Comparison of ENCODE assay signal across 1 cellular context in the genomic region with DNA sequence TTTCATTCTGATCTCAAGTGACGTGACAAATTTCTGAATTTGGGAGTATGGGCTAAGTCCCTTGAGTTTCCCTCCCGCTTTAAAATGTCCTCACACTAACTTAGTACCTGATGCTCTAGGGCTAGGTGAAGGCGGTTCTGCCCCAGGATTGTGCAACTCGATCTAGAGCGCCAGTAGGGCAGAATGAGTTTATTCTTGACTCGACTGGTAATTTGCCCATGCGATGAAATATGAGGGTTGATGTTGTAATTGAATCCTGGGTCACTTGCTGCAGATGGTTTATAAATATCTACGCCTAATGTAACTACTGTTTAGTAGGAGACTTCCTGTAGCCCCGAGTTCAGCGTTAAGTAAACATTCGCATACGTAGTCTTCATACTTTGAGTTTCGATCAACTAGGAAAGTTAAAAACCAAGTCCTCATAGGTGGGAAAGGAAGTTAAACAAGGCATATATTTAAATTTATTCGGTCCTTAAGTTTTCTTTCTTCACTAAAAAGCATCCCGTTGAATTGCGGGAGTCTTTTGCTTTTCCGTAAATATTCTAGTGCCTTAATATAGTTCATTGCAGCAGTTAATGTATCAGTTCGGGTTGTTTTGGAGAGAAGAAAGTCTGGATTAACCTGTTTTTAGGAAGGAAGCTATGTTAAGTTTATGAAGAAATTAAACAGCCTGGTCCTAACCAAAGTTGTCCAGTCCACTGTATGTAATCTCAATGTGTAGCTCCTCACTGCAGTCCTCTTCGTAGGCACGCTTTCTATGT.
TF ChIP-seq lines count a peak whose summit lies in the region.

No MANE protein-coding gene starts in this region.

TF ChIP-seq in HepG2, 621 proteins besides CTCF, POLR2A, EP300 and RAD21 (continued from another document):
- TF ChIP-seq, protein P1, sequence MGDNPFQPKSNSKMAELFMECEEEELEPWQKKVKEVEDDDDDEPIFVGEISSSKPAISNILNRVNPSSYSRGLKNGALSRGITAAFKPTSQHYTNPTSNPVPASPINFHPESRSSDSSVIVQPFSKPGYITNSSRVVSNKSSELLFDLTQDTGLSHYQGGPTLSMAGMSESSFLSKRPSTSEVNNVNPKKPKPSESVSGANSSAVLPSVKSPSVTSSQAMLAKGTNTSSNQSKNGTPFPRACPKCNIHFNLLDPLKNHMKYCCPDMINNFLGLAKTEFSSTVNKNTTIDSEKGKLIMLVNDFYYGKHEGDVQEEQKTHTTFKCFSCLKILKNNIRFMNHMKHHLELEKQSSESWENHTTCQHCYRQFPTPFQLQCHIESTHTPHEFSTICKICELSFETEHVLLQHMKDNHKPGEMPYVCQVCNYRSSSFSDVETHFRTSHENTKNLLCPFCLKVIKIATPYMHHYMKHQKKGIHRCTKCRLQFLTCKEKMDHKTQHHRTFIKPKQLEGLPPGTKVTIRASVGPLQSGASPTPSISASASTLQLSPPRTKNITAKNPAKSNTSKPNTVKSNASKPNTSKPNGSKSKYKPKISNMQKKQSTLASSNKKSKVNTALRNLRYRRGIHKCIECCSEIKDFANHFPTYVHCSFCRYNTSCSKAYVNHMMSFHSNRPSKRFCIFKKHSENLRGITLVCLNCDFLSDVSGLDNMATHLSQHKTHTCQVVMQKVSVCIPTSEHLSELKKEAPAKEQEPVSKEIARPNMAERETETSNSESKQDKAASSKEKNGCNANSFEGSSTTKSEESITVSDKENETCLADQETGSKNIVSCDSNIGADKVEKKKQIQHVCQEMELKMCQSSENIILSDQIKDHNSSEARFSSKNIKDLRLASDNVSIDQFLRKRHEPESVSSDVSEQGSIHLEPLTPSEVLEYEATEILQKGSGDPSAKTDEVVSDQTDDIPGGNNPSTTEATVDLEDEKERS (CRISPR knock-in tag; IDR thresholded peaks at IDR 0.05) = peak; percentile 19; the same call in 1 of the 2 replicates
- peak; percentile 12; the same call in 1 of the 2 replicates for TF ChIP-seq MIXL1 (CRISPR knock-in tag; IDR thresholded peaks at IDR 0.05)
- TF ChIP-seq ZNF138 (CRISPR knock-in tag; IDR thresholded peaks at IDR 0.05; ENCODE audit: low read depth) = 0 out of 2 replicates have a peak, but pooled peaks have one; percentile 16
- peak; percentile 55; the same call in 1 of the 2 replicates for TF ChIP-seq ZBTB21 (CRISPR knock-in tag; IDR thresholded peaks at IDR 0.05)
- TF ChIP-seq, protein P2, sequence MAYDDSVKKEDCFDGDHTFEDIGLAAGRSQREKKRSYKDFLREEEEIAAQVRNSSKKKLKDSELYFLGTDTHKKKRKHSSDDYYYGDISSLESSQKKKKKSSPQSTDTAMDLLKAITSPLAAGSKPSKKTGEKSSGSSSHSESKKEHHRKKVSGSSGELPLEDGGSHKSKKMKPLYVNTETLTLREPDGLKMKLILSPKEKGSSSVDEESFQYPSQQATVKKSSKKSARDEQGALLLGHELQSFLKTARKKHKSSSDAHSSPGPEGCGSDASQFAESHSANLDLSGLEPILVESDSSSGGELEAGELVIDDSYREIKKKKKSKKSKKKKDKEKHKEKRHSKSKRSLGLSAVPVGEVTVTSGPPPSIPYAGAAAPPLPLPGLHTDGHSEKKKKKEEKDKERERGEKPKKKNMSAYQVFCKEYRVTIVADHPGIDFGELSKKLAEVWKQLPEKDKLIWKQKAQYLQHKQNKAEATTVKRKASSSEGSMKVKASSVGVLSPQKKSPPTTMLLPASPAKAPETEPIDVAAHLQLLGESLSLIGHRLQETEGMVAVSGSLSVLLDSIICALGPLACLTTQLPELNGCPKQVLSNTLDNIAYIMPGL (CRISPR knock-in tag; IDR thresholded peaks at IDR 0.05; ENCODE audit: borderline replicate concordance in 1 of 2, low read depth in 1 of 2) = peak in 1 of 2 experiments; percentile 14; a peak in 1 of 4 replicates
- TF ChIP-seq, protein P3, sequence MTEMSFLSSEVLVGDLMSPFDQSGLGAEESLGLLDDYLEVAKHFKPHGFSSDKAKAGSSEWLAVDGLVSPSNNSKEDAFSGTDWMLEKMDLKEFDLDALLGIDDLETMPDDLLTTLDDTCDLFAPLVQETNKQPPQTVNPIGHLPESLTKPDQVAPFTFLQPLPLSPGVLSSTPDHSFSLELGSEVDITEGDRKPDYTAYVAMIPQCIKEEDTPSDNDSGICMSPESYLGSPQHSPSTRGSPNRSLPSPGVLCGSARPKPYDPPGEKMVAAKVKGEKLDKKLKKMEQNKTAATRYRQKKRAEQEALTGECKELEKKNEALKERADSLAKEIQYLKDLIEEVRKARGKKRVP (CRISPR knock-in tag; IDR thresholded peaks at IDR 0.05) = 0 out of 4 replicates have a peak, but pooled peaks of 1 of the 2 experiments have one; percentile 24
- TF ChIP-seq ZFP82 (CRISPR knock-in tag; IDR thresholded peaks at IDR 0.05; ENCODE audit: borderline replicate concordance) = 0 out of 2 replicates have a peak, but pooled peaks have one; percentile 18
- TF ChIP-seq HOXA5 (CRISPR knock-in tag; IDR thresholded peaks at IDR 0.05) = peak; percentile 21; the same call in 1 of the 2 replicates
- TF ChIP-seq HMG20B (CRISPR knock-in tag; conservative IDR thresholded peaks at IDR 0.05) = 0 out of 2 replicates have a peak, but pooled peaks have one; percentile 52
- no peak for TF ChIP-seq ZSCAN20 (CRISPR knock-in tag; IDR thresholded peaks at IDR 0.05; ENCODE audit: borderline replicate concordance)
- peak; percentile 62; the same call in 1 of the 2 replicates for TF ChIP-seq SAP130 (CRISPR knock-in tag; IDR thresholded peaks at IDR 0.05; ENCODE audit: low read depth)
- no peak for TF ChIP-seq SAFB2 (CRISPR knock-in tag; IDR thresholded peaks at IDR 0.05; ENCODE audit: borderline replicate concordance, low read depth)
- 0 out of 2 replicates have a peak, but pooled peaks have one; percentile 60 for TF ChIP-seq MZF1 (CRISPR knock-in tag; IDR thresholded peaks at IDR 0.05; ENCODE audit: borderline replicate concordance)
- peak; percentile 37; the same call in 1 of the 2 replicates for TF ChIP-seq GATAD2A (CRISPR knock-in tag; IDR thresholded peaks at IDR 0.05)
- TF ChIP-seq ZNF335 (CRISPR knock-in tag; IDR thresholded peaks at IDR 0.05) = no peak
- 0 out of 2 replicates have a peak, but pooled peaks have one; percentile 9 for TF ChIP-seq RFX3 (CRISPR knock-in tag; IDR thresholded peaks at IDR 0.05)
- no peak for TF ChIP-seq TCF12 (IDR thresholded peaks at IDR 0.05)
- 0 out of 2 replicates have a peak, but pooled peaks have one; percentile 45 for TF ChIP-seq TCF12 (CRISPR knock-in tag; IDR thresholded peaks at IDR 0.05)
- TF ChIP-seq, protein P4, sequence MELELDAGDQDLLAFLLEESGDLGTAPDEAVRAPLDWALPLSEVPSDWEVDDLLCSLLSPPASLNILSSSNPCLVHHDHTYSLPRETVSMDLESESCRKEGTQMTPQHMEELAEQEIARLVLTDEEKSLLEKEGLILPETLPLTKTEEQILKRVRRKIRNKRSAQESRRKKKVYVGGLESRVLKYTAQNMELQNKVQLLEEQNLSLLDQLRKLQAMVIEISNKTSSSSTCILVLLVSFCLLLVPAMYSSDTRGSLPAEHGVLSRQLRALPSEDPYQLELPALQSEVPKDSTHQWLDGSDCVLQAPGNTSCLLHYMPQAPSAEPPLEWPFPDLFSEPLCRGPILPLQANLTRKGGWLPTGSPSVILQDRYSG (CRISPR knock-in tag; IDR thresholded peaks at IDR 0.05) = 0 out of 2 replicates have a peak, but pooled peaks have one; percentile 27
- TF ChIP-seq SMARCE1 (IDR thresholded peaks at IDR 0.05; ENCODE audit: borderline replicate concordance) = no peak
- no peak for TF ChIP-seq AGO1 (IDR thresholded peaks at IDR 0.05; ENCODE audit: low read depth, low read length, poor library complexity, severe bottlenecking)
- no peak; the same call in 1 of the 2 replicates for TF ChIP-seq SMYD3 (CRISPR knock-in tag; IDR thresholded peaks at IDR 0.05)
- no peak for TF ChIP-seq BHLHE40 (IDR thresholded peaks at IDR 0.05; ENCODE audit: low read length)
- no peak for TF ChIP-seq ZNF451 (CRISPR knock-in tag; IDR thresholded peaks at IDR 0.05)
- TF ChIP-seq LCORL (IDR thresholded peaks at IDR 0.05) = no peak
- no peak for TF ChIP-seq LCORL (CRISPR knock-in tag; IDR thresholded peaks at IDR 0.05)
- 0 out of 2 replicates have a peak, but pooled peaks have one; percentile 28 for TF ChIP-seq ZNF317 (CRISPR knock-in tag; IDR thresholded peaks at IDR 0.05)
- TF ChIP-seq ARNTL (CRISPR knock-in tag; IDR thresholded peaks at IDR 0.05) = no peak
- no peak for TF ChIP-seq PHB2 (IDR thresholded peaks at IDR 0.05; ENCODE audit: partially characterized antibody)
- TF ChIP-seq CEBPG (CRISPR knock-in tag; IDR thresholded peaks at IDR 0.05) = peak; percentile 95
- TF ChIP-seq NAIF1 (CRISPR knock-in tag; IDR thresholded peaks at IDR 0.05; ENCODE audit: borderline replicate concordance) = 0 out of 2 replicates have a peak, but pooled peaks have one; percentile 58
- no peak for TF ChIP-seq ZNF766 (CRISPR knock-in tag; IDR thresholded peaks at IDR 0.05; ENCODE audit: borderline replicate concordance)
- 0 out of 2 replicates have a peak, but pooled peaks have one; percentile 16 for TF ChIP-seq GATAD1 (CRISPR knock-in tag; IDR thresholded peaks at IDR 0.05)
- no peak for TF ChIP-seq SIN3A (IDR thresholded peaks at IDR 0.05; ENCODE audit: borderline replicate concordance, low read depth, low read length)
- 0 out of 2 replicates have a peak, but pooled peaks have one; percentile 4 for TF ChIP-seq GFI1 (CRISPR knock-in tag; IDR thresholded peaks at IDR 0.05; ENCODE audit: borderline replicate concordance)
- no peak for TF ChIP-seq NR2F6 (IDR thresholded peaks at IDR 0.05)
- 0 out of 2 replicates have a peak, but pooled peaks have one; percentile 9 for TF ChIP-seq NR2F6 (CRISPR knock-in tag; IDR thresholded peaks at IDR 0.05)
- no peak for TF ChIP-seq SP5 (CRISPR knock-in tag; IDR thresholded peaks at IDR 0.05; ENCODE audit: borderline replicate concordance, low read depth)
- 0 out of 2 replicates have a peak, but pooled peaks have one; percentile 37 for TF ChIP-seq ZNF292 (CRISPR knock-in tag; IDR thresholded peaks at IDR 0.05; ENCODE audit: borderline replicate concordance, low read depth)
- peak; percentile 56 for TF ChIP-seq CREM (IDR thresholded peaks at IDR 0.05)
- no peak for TF ChIP-seq CREM (CRISPR knock-in tag; IDR thresholded peaks at IDR 0.05)
- peak; percentile 65 for TF ChIP-seq ASH2L (IDR thresholded peaks at IDR 0.05; ENCODE audit: insufficient read length, low read depth, low read length)
- TF ChIP-seq PHF21A (CRISPR knock-in tag; IDR thresholded peaks at IDR 0.05) = peak; percentile 44
- TF ChIP-seq ZNF205 (CRISPR knock-in tag; IDR thresholded peaks at IDR 0.05) = no peak
- TF ChIP-seq THAP11 (CRISPR knock-in tag; IDR thresholded peaks at IDR 0.05) = 0 out of 2 replicates have a peak, but pooled peaks have one; percentile 17
- no peak for TF ChIP-seq YY1 (IDR thresholded peaks at IDR 0.05; ENCODE audit: insufficient read depth, insufficient replicate concordance, low read depth, low read length)
- TF ChIP-seq, protein P5, sequence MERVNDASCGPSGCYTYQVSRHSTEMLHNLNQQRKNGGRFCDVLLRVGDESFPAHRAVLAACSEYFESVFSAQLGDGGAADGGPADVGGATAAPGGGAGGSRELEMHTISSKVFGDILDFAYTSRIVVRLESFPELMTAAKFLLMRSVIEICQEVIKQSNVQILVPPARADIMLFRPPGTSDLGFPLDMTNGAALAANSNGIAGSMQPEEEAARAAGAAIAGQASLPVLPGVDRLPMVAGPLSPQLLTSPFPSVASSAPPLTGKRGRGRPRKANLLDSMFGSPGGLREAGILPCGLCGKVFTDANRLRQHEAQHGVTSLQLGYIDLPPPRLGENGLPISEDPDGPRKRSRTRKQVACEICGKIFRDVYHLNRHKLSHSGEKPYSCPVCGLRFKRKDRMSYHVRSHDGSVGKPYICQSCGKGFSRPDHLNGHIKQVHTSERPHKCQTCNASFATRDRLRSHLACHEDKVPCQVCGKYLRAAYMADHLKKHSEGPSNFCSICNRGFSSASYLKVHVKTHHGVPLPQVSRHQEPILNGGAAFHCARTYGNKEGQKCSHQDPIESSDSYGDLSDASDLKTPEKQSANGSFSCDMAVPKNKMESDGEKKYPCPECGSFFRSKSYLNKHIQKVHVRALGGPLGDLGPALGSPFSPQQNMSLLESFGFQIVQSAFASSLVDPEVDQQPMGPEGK (CRISPR knock-in tag; IDR thresholded peaks at IDR 0.05) = 0 out of 2 replicates have a peak, but pooled peaks have one; percentile 5
- no peak for TF ChIP-seq HHEX (CRISPR knock-in tag; IDR thresholded peaks at IDR 0.05)
- TF ChIP-seq, protein P6, sequence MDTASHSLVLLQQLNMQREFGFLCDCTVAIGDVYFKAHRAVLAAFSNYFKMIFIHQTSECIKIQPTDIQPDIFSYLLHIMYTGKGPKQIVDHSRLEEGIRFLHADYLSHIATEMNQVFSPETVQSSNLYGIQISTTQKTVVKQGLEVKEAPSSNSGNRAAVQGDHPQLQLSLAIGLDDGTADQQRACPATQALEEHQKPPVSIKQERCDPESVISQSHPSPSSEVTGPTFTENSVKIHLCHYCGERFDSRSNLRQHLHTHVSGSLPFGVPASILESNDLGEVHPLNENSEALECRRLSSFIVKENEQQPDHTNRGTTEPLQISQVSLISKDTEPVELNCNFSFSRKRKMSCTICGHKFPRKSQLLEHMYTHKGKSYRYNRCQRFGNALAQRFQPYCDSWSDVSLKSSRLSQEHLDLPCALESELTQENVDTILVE (CRISPR knock-in tag; IDR thresholded peaks at IDR 0.05) = no peak
- 0 out of 2 replicates have a peak, but pooled peaks have one; percentile 36 for TF ChIP-seq RBAK (CRISPR knock-in tag; IDR thresholded peaks at IDR 0.05)
- TF ChIP-seq MAZ (IDR thresholded peaks at IDR 0.05; ENCODE audit: borderline replicate concordance, low read depth, low read length) = no peak
- peak; percentile 57 for TF ChIP-seq MAZ (CRISPR knock-in tag; IDR thresholded peaks at IDR 0.05; ENCODE audit: low read depth)
- TF ChIP-seq ATF7 (IDR thresholded peaks at IDR 0.05) = no peak
- TF ChIP-seq ATF7 (CRISPR knock-in tag; IDR thresholded peaks at IDR 0.05) = no peak
- TF ChIP-seq, protein P7, sequence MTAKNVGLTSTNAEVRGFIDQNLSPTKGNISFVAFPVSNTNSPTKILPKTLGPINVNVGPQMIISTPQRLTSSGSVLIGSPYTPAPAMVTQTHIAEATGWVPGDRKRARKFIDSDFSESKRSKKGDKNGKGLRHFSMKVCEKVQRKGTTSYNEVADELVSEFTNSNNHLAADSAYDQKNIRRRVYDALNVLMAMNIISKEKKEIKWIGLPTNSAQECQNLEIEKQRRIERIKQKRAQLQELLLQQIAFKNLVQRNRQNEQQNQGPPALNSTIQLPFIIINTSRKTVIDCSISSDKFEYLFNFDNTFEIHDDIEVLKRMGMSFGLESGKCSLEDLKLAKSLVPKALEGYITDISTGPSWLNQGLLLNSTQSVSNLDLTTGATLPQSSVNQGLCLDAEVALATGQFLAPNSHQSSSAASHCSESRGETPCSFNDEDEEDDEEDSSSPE (CRISPR knock-in tag; IDR thresholded peaks at IDR 0.05) = peak; percentile 17; the same call in 1 of the 2 replicates
